Comparison of ENCODE assay signal across 11 cellular contexts in the genomic region with DNA sequence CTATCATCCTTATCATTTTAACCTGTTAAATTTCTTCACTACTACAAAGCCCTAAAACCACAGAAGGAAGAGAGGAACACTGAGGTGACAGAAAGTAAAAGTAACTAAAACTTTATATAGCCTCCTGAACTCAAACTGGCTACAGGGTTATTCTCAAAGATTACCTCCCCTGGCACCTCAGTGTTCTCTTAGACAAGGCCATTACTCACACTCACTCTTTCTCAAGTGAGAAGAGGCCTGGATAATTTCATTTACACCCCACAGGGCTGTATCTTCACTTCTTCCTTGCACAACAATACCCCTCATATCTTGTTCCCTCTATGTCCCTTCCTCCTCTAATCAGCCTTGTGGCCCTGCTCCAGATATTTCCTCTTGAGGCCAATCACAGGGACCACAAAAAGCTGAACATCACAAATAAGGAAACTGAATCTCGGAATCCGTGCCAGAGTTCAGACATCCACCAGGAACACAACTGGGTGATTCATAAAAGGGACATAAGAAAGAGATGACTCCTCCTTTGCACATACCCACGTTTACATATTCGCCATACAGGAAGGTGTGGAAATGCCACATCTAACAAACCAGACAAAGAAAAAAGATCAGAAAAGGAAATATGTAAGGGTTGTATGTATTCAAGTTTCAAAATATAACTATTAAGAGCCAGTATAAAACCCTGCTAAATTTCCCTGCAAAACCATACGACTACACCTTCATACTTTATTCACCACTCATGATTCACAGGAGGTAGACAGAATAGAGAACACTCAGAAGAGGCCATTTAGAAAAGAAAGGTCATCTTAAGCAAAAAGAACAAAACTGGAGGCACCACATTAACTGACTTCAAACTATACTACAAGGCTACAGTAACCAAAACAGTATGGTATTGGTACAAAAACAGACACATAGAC. TPM values are rescaled to one million over a fixed set of nuclear protein-coding genes. Genes with fewer than 3 reads are reported as not detected.
DNase-seq lines count a peak whose midpoint lies in the region; ATAC-seq, FAIRE-seq and TF ChIP-seq lines count a peak whose summit lies in the region.
"Had no signal": no experiment of that assay in that cellular context is flagged by ENCODE, and none has a peak within 500 bp of the region (broad histone marks: within the 10 kb centered on the region; RNA-seq: fewer than 3 reads in every experiment).

No MANE protein-coding gene starts in this region.

- TF ChIP-seq EP300 in HepG2 (IDR thresholded peaks at IDR 0.05; ENCODE audit: low read depth in 2 of 2, low read length in 2 of 2) (no peak; a peak in 1 of 4 replicates), HepG2 (CRISPR knock-in tag; IDR thresholded peaks at IDR 0.05; ENCODE audit: borderline replicate concordance) (no peak)

- no peaks in the 10 kb centered on the region for H3K9me2 ChIP-seq in Karpas-422 (replicated peaks; ENCODE audit: insufficient read depth, low read length)

- POLR2A ChIA-PET in CD8-positive, alpha-beta T cell (lab: Charles Lee), result interaction anchor here (1.9 to 3.8 kb wide), 3 partner anchors 14 to 42 kb away, joined by 4 to 31 read pairs (median 22); partner anchors contain the start of gene HNRNPA0
- POLR2A ChIA-PET in HepG2 (lab: Yijun Ruan, JAX), result no interaction called here

- H3K4me1 Mint-ChIP-seq in CD8-positive, alpha-beta T cell (ENCODE audit: low read depth), result peaks cover 12% of the 10 kb centered on the region

- H3K9me3 Mint-ChIP-seq in CD8-positive, alpha-beta T cell, result peaks cover 3% of the 10 kb centered on the region
- H3K9me3 Mint-ChIP-seq in activated naive CD4-positive, alpha-beta T cell treated with anti-CD3 and anti-CD28 coated beads, Interleukin-2, amount 50 U/mL, for 72 hours, result peaks cover 0 to 6% of the 10 kb centered on the region in 2 donors

- DNase-seq in CD8-positive, alpha-beta T cell, result peak in 3 of 7 experiments; percentile 33 to 49 (median 49)
- peak; percentile 37 for DNase-seq in Karpas-422
- peak; percentile 46 to 60 for DNase-seq in activated naive CD4-positive, alpha-beta T cell treated with anti-CD3 and anti-CD28 coated beads, Interleukin-2, amount 50 U/mL, for 72 hours (ENCODE audit: low spot score in 2 of 2)
- DNase-seq in HepG2 (ENCODE audit: low spot score), result no peak
- DNase-seq in SK-N-DZ (ENCODE audit: low spot score), result no peak
- no peak for DNase-seq in GM13977 (ENCODE audit: low spot score)
- no peak for DNase-seq in iPS-NIHi7 (ENCODE audit: extremely low spot score)
- DNase-seq: DND-41, mammary epithelial cell, NCI-H526 had no signal

- peak overlapping the region; percentile 48 for H3K27ac ChIP-seq in CD8-positive, alpha-beta T cell (ENCODE audit: low read depth, low read length)
- H3K27ac ChIP-seq in Karpas-422 (ENCODE audit: low read length), result no peak overlapping the region
- H3K27ac ChIP-seq in HepG2 (ENCODE audit: extremely low read length, insufficient read depth, low read length), result no peak overlapping the region

- H3K4me3 ChIP-seq in CD8-positive, alpha-beta T cell (ENCODE audit: low read depth, low read length), result peak overlapping the region; percentile 33
- H3K4me3 ChIP-seq in Karpas-422 (ENCODE audit: low read length), result no peak overlapping the region
- H3K4me3 ChIP-seq in HepG2 (replicated peaks in 1 of 3; ENCODE audit: insufficient read depth in 1 of 3, low read depth in 2 of 3, low read length in 3 of 3), result no peak overlapping the region

- no peak for TF ChIP-seq CTCF in CD8-positive, alpha-beta T cell (IDR thresholded peaks at IDR 0.05)
- TF ChIP-seq CTCF in HepG2 (CRISPR knock-in tag; IDR thresholded peaks at IDR 0.05), result no peak
- TF ChIP-seq CTCF in GM13977 (IDR thresholded peaks at IDR 0.05; ENCODE audit: extremely low read depth, insufficient read depth, missing control alignments), result no peak

- H3K9ac ChIP-seq in Karpas-422 (ENCODE audit: low read length) (no peak overlapping the region), HepG2 (ENCODE audit: insufficient read depth, low read depth, low read length) (no peak overlapping the region)

- no peaks in the 10 kb centered on the region for H3K36me3 ChIP-seq in CD8-positive, alpha-beta T cell (ENCODE audit: insufficient read depth, low read length)
- H3K36me3 ChIP-seq in Karpas-422 (ENCODE audit: insufficient read depth, low read length) (no peaks in the 10 kb centered on the region), HepG2 (replicated peaks in 1 of 2; ENCODE audit: control insufficient read depth in 1 of 2, insufficient read depth in 2 of 2, low read length in 2 of 2) (no peaks in the 10 kb centered on the region)

- H3K4me3 Mint-ChIP-seq in CD8-positive, alpha-beta T cell, result no peak overlapping the region

- no peaks in the 10 kb centered on the region for H3K27me3 ChIP-seq in CD8-positive, alpha-beta T cell (ENCODE audit: insufficient read depth, low read length)
- H3K27me3 ChIP-seq in Karpas-422 (ENCODE audit: low read length) (no peaks in the 10 kb centered on the region), HepG2 (ENCODE audit: control insufficient read depth in 1 of 2, insufficient read depth in 2 of 2, low read length in 2 of 2) (peaks cover 2 to 38% of the 10 kb centered on the region in 2 experiments; a peak in 4 of 5 replicates)

- 7% methylated on average over 5 of the region's 5 CpGs for WGBS in HepG2 (ENCODE audit: low lambda C conversion rate)

- H3K79me2 ChIP-seq in Karpas-422 (ENCODE audit: low read length) (no peaks in the 10 kb centered on the region), HepG2 (ENCODE audit: insufficient read depth, low read length) (no peaks in the 10 kb centered on the region)

- intact Hi-C loops in CD8-positive, alpha-beta T cell (cut with DNase I, micrococcal nuclease), result loop anchor here (1.0 to 5.0 kb wide), 4 partner anchors 15 to 41 kb away; partner anchors contain the start of gene HNRNPA0 (in 1 of the 2)
- intact Hi-C loops in HepG2 (cut with micrococcal nuclease; ENCODE audit: unreplicated experiment), result no loop called here

- no peaks in the 10 kb centered on the region for H3K27me3 Mint-ChIP-seq in CD8-positive, alpha-beta T cell (ENCODE audit: low read depth)

- H3K4me2 ChIP-seq in Karpas-422 (ENCODE audit: low read depth, low read length, poor library complexity, severe bottlenecking) (no peak overlapping the region), HepG2 (ENCODE audit: low read depth, low read length) (no peak overlapping the region)

- BruUV-seq in HepG2 (replicated peaks; lab: Mats Ljungman, UMichigan), result no TSS peak

- H3K4me1 ChIP-seq in CD8-positive, alpha-beta T cell (ENCODE audit: insufficient read depth, low read length), result peaks cover 58% of the 10 kb centered on the region
- no peaks in the 10 kb centered on the region for H3K4me1 ChIP-seq in Karpas-422 (ENCODE audit: low read length)
- peaks cover 35% of the 10 kb centered on the region for H3K4me1 ChIP-seq in HepG2 (ENCODE audit: insufficient read depth, low read length)

- no peak overlapping the region for H3K27ac Mint-ChIP-seq in CD8-positive, alpha-beta T cell
- H3K27ac Mint-ChIP-seq in activated naive CD4-positive, alpha-beta T cell treated with anti-CD3 and anti-CD28 coated beads, Interleukin-2, amount 50 U/mL, for 72 hours, result no peak overlapping the region

- H4K20me1 ChIP-seq in Karpas-422 (ENCODE audit: insufficient read depth, low read depth, low read length) (no peaks in the 10 kb centered on the region), HepG2 (ENCODE audit: insufficient read depth, low read length) (no peaks in the 10 kb centered on the region)

- ATAC-seq in CD8-positive, alpha-beta T cell, result peak; percentile 69
- peak; percentile 85 to 87 for ATAC-seq in activated naive CD4-positive, alpha-beta T cell treated with anti-CD3 and anti-CD28 coated beads, Interleukin-2, amount 50 U/mL, for 72 hours
- ATAC-seq in HepG2, result no peak
- no peak for ATAC-seq in GM19035 (IDR thresholded peaks at IDR 0.05; ENCODE audit: unreplicated experiment)

- CTCF ChIA-PET in CD8-positive, alpha-beta T cell (lab: Charles Lee), result interaction anchor here (1.2 to 22.3 kb wide), 5 partner anchors 14 to 100 kb away, joined by 3 to 652 read pairs (median 4); no protein-coding TSS in a partner anchor
- CTCF ChIA-PET in HepG2 (lab: Yijun Ruan, JAX; ENCODE audit: low intra/inter-chr PET ratio, low total read pairs), result no interaction called here

- in situ Hi-C loops in HepG2 (cut with HindIII; ENCODE audit: extremely low pct_ligation_motif_present, low pct_unique_long_range_greater_than_20kb), result loop anchor here (5.0 kb wide), 1 partner anchor 75 kb away; no protein-coding TSS in a partner anchor
- in situ Hi-C loops in GM13977 (cut with MboI; ENCODE audit: low pct_unique_long_range_greater_than_20kb, low sequenced_read_pairs, unreplicated experiment), result loop anchor here (10.0 kb wide), 1 partner anchor 73 kb away; no protein-coding TSS in a partner anchor

- no peaks in the 10 kb centered on the region for H3K9me3 ChIP-seq in CD8-positive, alpha-beta T cell (ENCODE audit: low read length)
- H3K9me3 ChIP-seq in Karpas-422 (ENCODE audit: low read length) (no peaks in the 10 kb centered on the region), HepG2 (ENCODE audit: low read length) (no peaks in the 10 kb centered on the region)

- FAIRE-seq in HepG2 (lab: Jason Lieb, UNC), result no peak

- no peak for TF ChIP-seq RAD21 in HepG2 (CRISPR knock-in tag; IDR thresholded peaks at IDR 0.05)

- TF ChIP-seq POLR2A in HepG2 (IDR thresholded peaks at IDR 0.05; ENCODE audit: insufficient read depth in 1 of 2, low read depth in 2 of 2, low read length in 2 of 2), result no peak

- no peaks in the 10 kb centered on the region for H3K36me3 Mint-ChIP-seq in CD8-positive, alpha-beta T cell
- H3K36me3 Mint-ChIP-seq in activated naive CD4-positive, alpha-beta T cell treated with anti-CD3 and anti-CD28 coated beads, Interleukin-2, amount 50 U/mL, for 72 hours, result peaks cover 0 to 16% of the 10 kb centered on the region in 2 donors

- H2AFZ ChIP-seq in Karpas-422 (ENCODE audit: low read length) (no peak overlapping the region), HepG2 (ENCODE audit: low read length) (no peak overlapping the region)

RNA-seq across cellular contexts. Expression of gene KLHL3, which starts 1.7 kb away (rescaled TPM):
- 10 to 100 TPM; 16.9 to 17.4 TPM for total RNA-seq in CD8-positive, alpha-beta T cell
- 0.36 and 0.67 TPM in 2 replicates for total RNA-seq in Karpas-422 (2014; rRNA removed; shearing (Covaris generic); ENCODE audit: low replicate concordance)
- total RNA-seq in activated naive CD4-positive, alpha-beta T cell treated with anti-CD3 and anti-CD28 coated beads, Interleukin-2, amount 50 U/mL, for 72 hours, result 10 to 100 TPM in 1 of 2 donors, 1 to 10 TPM in 1; 3.1 to 17.2 TPM
- total RNA-seq in HepG2 (2016; rRNA removed; fragmentation: Illumina TruSeq; extraction: Trizol), result 0.02 TPM in 1 of 2 replicates, not detected in the other
- not detected in 2 replicates for total RNA-seq in HepG2 (2016; cell fraction: cytosol; rRNA removed; fragmentation: Illumina TruSeq; extraction: Trizol; ENCODE audit: low read depth)
- total RNA-seq in HepG2 (2016; cell fraction: insoluble cytoplasmic fraction; rRNA removed; fragmentation: Illumina TruSeq; extraction: Trizol), result 0.02 and 0.09 TPM in 2 replicates
- 0.10 and 0.46 TPM in 2 replicates for total RNA-seq in HepG2 (2016; cell fraction: membrane; rRNA removed; fragmentation: Illumina TruSeq; extraction: Trizol)
- total RNA-seq in HepG2 (2016; cell fraction: nucleus; rRNA removed; fragmentation: Illumina TruSeq; extraction: Trizol), result 0.09 TPM in 1 of 2 replicates, not detected in the other
- 0.08 and 0.10 TPM in 2 replicates for polyA plus RNA-seq in HepG2 (2011; rRNA removed)
- polyA plus RNA-seq in HepG2 (2011; cell fraction: cytosol; rRNA removed), result 0.11 and 0.12 TPM in 2 replicates
- 0.31 and 0.54 TPM in 2 replicates for polyA plus RNA-seq in HepG2 (2011; cell fraction: nucleus; rRNA removed)
- 0.15 and 0.20 TPM in 2 replicates for polyA plus RNA-seq in HepG2 (2012)
- not detected in 2 replicates for polyA plus RNA-seq in HepG2 (2016; cell fraction: cytosol; fragmentation: Illumina TruSeq; extraction: Trizol; ENCODE audit: low read depth)
- 0.04 TPM in 1 of 2 replicates, not detected in the other for polyA plus RNA-seq in HepG2 (2016; cell fraction: insoluble cytoplasmic fraction; fragmentation: Illumina TruSeq; extraction: Trizol; ENCODE audit: low read depth)
- polyA plus RNA-seq in HepG2 (2016; cell fraction: membrane; fragmentation: Illumina TruSeq; extraction: Trizol; ENCODE audit: low read depth), result not detected in 2 replicates
- polyA plus RNA-seq in HepG2 (2016; cell fraction: nucleus; fragmentation: Illumina TruSeq; extraction: Trizol; ENCODE audit: insufficient read depth, low read depth), result not detected in 2 replicates
- 0.16 and 16.6 TPM in 2 replicates for polyA minus RNA-seq in HepG2 (2011; rRNA and poly(A)+ RNA removed; ENCODE audit: low replicate concordance)
- polyA minus RNA-seq in HepG2 (2011; cell fraction: cytosol; rRNA and poly(A)+ RNA removed), result 0.18 TPM in 1 of 2 replicates, not detected in the other
- 0.37 and 0.52 TPM in 2 replicates for polyA minus RNA-seq in HepG2 (2011; cell fraction: nucleus; rRNA and poly(A)+ RNA removed)
- polyA plus RNA-seq in SK-N-DZ (2014; cell fraction: cytosol; rRNA removed), result 3.4 and 4.1 TPM in 2 replicates
- polyA plus RNA-seq in SK-N-DZ (2014; cell fraction: nucleus; rRNA removed), result 14.0 and 20.3 TPM in 2 replicates

RNA-seq across cellular contexts. Expression of gene HNRNPA0, which starts 16.6 kb away (rescaled TPM):
- total RNA-seq in CD8-positive, alpha-beta T cell, result 10 to 100 TPM; 53.7 to 57.0 TPM
- total RNA-seq in Karpas-422 (2014; rRNA removed; shearing (Covaris generic); ENCODE audit: low replicate concordance), result 6.7 and 10.5 TPM in 2 replicates
- 10 to 100 TPM; 29.0 to 53.9 TPM for total RNA-seq in activated naive CD4-positive, alpha-beta T cell treated with anti-CD3 and anti-CD28 coated beads, Interleukin-2, amount 50 U/mL, for 72 hours
- total RNA-seq in HepG2 (2016; rRNA removed; fragmentation: Illumina TruSeq; extraction: Trizol), result 12.9 and 16.9 TPM in 2 replicates
- 2.5 TPM in 2 replicates for total RNA-seq in HepG2 (2016; cell fraction: cytosol; rRNA removed; fragmentation: Illumina TruSeq; extraction: Trizol; ENCODE audit: low read depth)
- total RNA-seq in HepG2 (2016; cell fraction: insoluble cytoplasmic fraction; rRNA removed; fragmentation: Illumina TruSeq; extraction: Trizol), result 14.9 TPM in 2 replicates
- total RNA-seq in HepG2 (2016; cell fraction: membrane; rRNA removed; fragmentation: Illumina TruSeq; extraction: Trizol), result 8.5 and 8.9 TPM in 2 replicates
- 10.5 and 11.0 TPM in 2 replicates for total RNA-seq in HepG2 (2016; cell fraction: nucleus; rRNA removed; fragmentation: Illumina TruSeq; extraction: Trizol)
- polyA plus RNA-seq in HepG2 (2011; rRNA removed), result 9.0 and 9.6 TPM in 2 replicates
- 9.8 and 11.3 TPM in 2 replicates for polyA plus RNA-seq in HepG2 (2011; cell fraction: cytosol; rRNA removed)
- polyA plus RNA-seq in HepG2 (2011; cell fraction: nucleus; rRNA removed), result 4.5 and 4.6 TPM in 2 replicates
- polyA plus RNA-seq in HepG2 (2012), result 15.9 and 21.6 TPM in 2 replicates
- 3.6 and 3.8 TPM in 2 replicates for polyA plus RNA-seq in HepG2 (2016; cell fraction: cytosol; fragmentation: Illumina TruSeq; extraction: Trizol; ENCODE audit: low read depth)
- polyA plus RNA-seq in HepG2 (2016; cell fraction: insoluble cytoplasmic fraction; fragmentation: Illumina TruSeq; extraction: Trizol; ENCODE audit: low read depth), result 39.4 and 44.5 TPM in 2 replicates
- polyA plus RNA-seq in HepG2 (2016; cell fraction: membrane; fragmentation: Illumina TruSeq; extraction: Trizol; ENCODE audit: low read depth), result 10.7 and 10.9 TPM in 2 replicates
- 24.8 and 26.2 TPM in 2 replicates for polyA plus RNA-seq in HepG2 (2016; cell fraction: nucleus; fragmentation: Illumina TruSeq; extraction: Trizol; ENCODE audit: insufficient read depth, low read depth)
- polyA minus RNA-seq in HepG2 (2011; rRNA and poly(A)+ RNA removed; ENCODE audit: low replicate concordance), result 9.1 and 9.6 TPM in 2 replicates
- polyA minus RNA-seq in HepG2 (2011; cell fraction: cytosol; rRNA and poly(A)+ RNA removed), result 10.9 and 13.7 TPM in 2 replicates
- polyA minus RNA-seq in HepG2 (2011; cell fraction: nucleus; rRNA and poly(A)+ RNA removed), result 6.5 and 8.1 TPM in 2 replicates
- 31.3 and 45.2 TPM in 2 replicates for polyA plus RNA-seq in SK-N-DZ (2014; cell fraction: cytosol; rRNA removed)
- 11.8 and 15.1 TPM in 2 replicates for polyA plus RNA-seq in SK-N-DZ (2014; cell fraction: nucleus; rRNA removed)

Comparison
In these comparisons a context has a peak if more than half of its experiments do, and no peak if none do; other contexts are left out.
1. ATAC-seq: peak in CD8-positive, alpha-beta T cell (single experiment) and activated naive CD4-positive, alpha-beta T cell treated with anti-CD3 and anti-CD28 coated beads, Interleukin-2, amount 50 U/mL, for 72 hours (2 of 2); none in HepG2 (single experiment) and GM19035 (single experiment).
2. DNase-seq: peak in Karpas-422 (single experiment) and activated naive CD4-positive, alpha-beta T cell treated with anti-CD3 and anti-CD28 coated beads, Interleukin-2, amount 50 U/mL, for 72 hours (2 of 2); none in HepG2 (single experiment), SK-N-DZ (single experiment), GM13977 (single experiment) and iPS-NIHi7 (single experiment).